8 cellular contexts compared by ENCODE assay signal in genomic region chr11:27497284-27497866, GRCh38. TPM values are rescaled to one million over a fixed set of nuclear protein-coding genes. Genes with fewer than 3 reads are reported as not detected.
DNase-seq lines count a peak whose midpoint lies in the region; ATAC-seq and TF ChIP-seq lines count a peak whose summit lies in the region.

No MANE protein-coding gene starts in this region.

- H3K4me3 ChIP-seq in tibial artery: no peak overlapping the region

- H3K4me1 ChIP-seq in foreskin keratinocyte: no peaks in the 10 kb centered on the region
- H3K4me1 ChIP-seq in tibial artery: peaks cover 0 to 25% (median 15%) of the 10 kb centered on the region in 4 donors

- ATAC-seq in GM18909 (IDR thresholded peaks at IDR 0.05; ENCODE audit: poor library complexity, unreplicated experiment) (peak; percentile 88), HG03354 (IDR thresholded peaks at IDR 0.05; ENCODE audit: poor library complexity, severe bottlenecking, unreplicated experiment) (peak; percentile 77), foreskin keratinocyte (peak; percentile 65)

- H3K9me3 ChIP-seq in tibial artery: no peaks in the 10 kb centered on the region

- no peaks in the 10 kb centered on the region for H3K27me3 ChIP-seq in foreskin keratinocyte
- no peaks in the 10 kb centered on the region for H3K27me3 ChIP-seq in tibial artery

- H3K27ac ChIP-seq in foreskin keratinocyte: no peak overlapping the region
- no peak overlapping the region for H3K27ac ChIP-seq in tibial artery

- TF ChIP-seq CTCF in foreskin keratinocyte (conservative IDR thresholded peaks at IDR 0.05) (peak; percentile 68), tibial artery (IDR thresholded peaks at IDR 0.05) (peak; percentile 33 to 42)

- intact Hi-C loops in tibial artery (cut with DNase I; ENCODE audit: low total_unique reads): no loop called here

- H3K36me3 ChIP-seq in tibial artery: peaks cover 20 to 45% (median 39%) of the 10 kb centered on the region in 3 donors

- peak; percentile 41 for DNase-seq in CD1c-positive myeloid dendritic cell (ENCODE audit: extremely low spot score)
- peak; percentile 17 for DNase-seq in RPMI7951 (ENCODE audit: low read depth)
- DNase-seq in foreskin keratinocyte: peak in 1 of 2 donors; percentile 9
- no peak for DNase-seq in tibial artery
- no peak for DNase-seq in NCI-H774 (lab: John Stamatoyannopoulos, UW)
- DNase-seq in activated CD4-positive, alpha-beta T cell treated with anti-CD3 and anti-CD28 coated beads for 48 hours: no peak

RNA-seq across cellular contexts. Expression of gene LIN7C, which starts 9.2 kb away (rescaled TPM):
- 47.3 and 49.3 TPM in 2 replicates for total RNA-seq in RPMI7951 (2014; rRNA removed; shearing (Covaris generic))
- total RNA-seq in foreskin keratinocyte: 42.6 and 46.6 TPM in 2 replicates
- 8.1 and 10.7 TPM in 2 replicates for polyA plus RNA-seq in foreskin keratinocyte

RNA-seq across cellular contexts. Expression of gene LGR4, which starts 24.8 kb away (rescaled TPM):
- 7.6 and 9.0 TPM in 2 replicates for total RNA-seq in RPMI7951 (2014; rRNA removed; shearing (Covaris generic))
- total RNA-seq in foreskin keratinocyte: 29.0 and 40.7 TPM in 2 replicates
- 5.5 and 9.1 TPM in 2 replicates for polyA plus RNA-seq in foreskin keratinocyte

Comparison
In these comparisons a context has a peak if more than half of its experiments do, and no peak if none do; other contexts are left out.
1. DNase-seq: peak in CD1c-positive myeloid dendritic cell (single experiment) and RPMI7951 (single experiment); none in tibial artery (0 of 2), NCI-H774 (single experiment) and activated CD4-positive, alpha-beta T cell treated with anti-CD3 and anti-CD28 coated beads for 48 hours (single experiment).
2. Peak in every context shown above with its lines, with median percentiles within 50 percentile points of each other: ATAC-seq.